In genomic region chr10:84191106-84191505, GRCh38 we compare ENCODE assay signal across 16 cellular contexts. TPM values are rescaled to one million over a fixed set of nuclear protein-coding genes. Genes with fewer than 3 reads are reported as not detected.
DNase-seq lines count a peak whose midpoint lies in the region; ATAC-seq, FAIRE-seq and TF ChIP-seq lines count a peak whose summit lies in the region.
"Had no signal": no experiment of that assay in that cellular context is flagged by ENCODE, and none has a peak within 500 bp of the region (broad histone marks: within the 10 kb centered on the region; RNA-seq: fewer than 3 reads in every experiment).

No MANE protein-coding gene starts in this region.

- H4K91ac ChIP-seq in trophoblast cell (ENCODE audit: low read depth, low read length), result no peak overlapping the region

- TF ChIP-seq CTCF in HepG2 (CRISPR knock-in tag; IDR thresholded peaks at IDR 0.05), result no peak
- no peak for TF ChIP-seq CTCF in right lobe of liver (IDR thresholded peaks at IDR 0.05)
- TF ChIP-seq CTCF in thyroid gland (IDR thresholded peaks at IDR 0.05), result no peak

- H2AFZ ChIP-seq in HepG2 (ENCODE audit: low read length), result no peak overlapping the region
- H2AFZ ChIP-seq in trophoblast cell (ENCODE audit: insufficient read depth, low read length, poor library complexity), result no peak overlapping the region

- intact Hi-C loops in HepG2 (cut with micrococcal nuclease; ENCODE audit: unreplicated experiment), result no loop called here
- intact Hi-C loops in right lobe of liver (cut with DNase I), result no loop called here
- intact Hi-C loops in thyroid gland (cut with DNase I), result no loop called here

- CTCF ChIA-PET in HepG2 (lab: Yijun Ruan, JAX; ENCODE audit: low intra/inter-chr PET ratio, low total read pairs), result no interaction called here

- H3K14ac ChIP-seq in trophoblast cell (ENCODE audit: low read length), result no peak overlapping the region

- H3K79me2 ChIP-seq in HepG2 (ENCODE audit: insufficient read depth, low read length), result no peaks in the 10 kb centered on the region
- no peaks in the 10 kb centered on the region for H3K79me2 ChIP-seq in trophoblast cell (ENCODE audit: control insufficient read depth, insufficient read depth, low read length, poor library complexity)

- no peak overlapping the region for H2BK12ac ChIP-seq in trophoblast cell (ENCODE audit: low read length)

- in situ Hi-C loops in HepG2 (cut with HindIII; ENCODE audit: extremely low pct_ligation_motif_present, low pct_unique_long_range_greater_than_20kb), result no loop called here

- TF ChIP-seq EP300 in HepG2 (IDR thresholded peaks at IDR 0.05; ENCODE audit: low read depth in 2 of 2, low read length in 2 of 2) (no peak), HepG2 (CRISPR knock-in tag; IDR thresholded peaks at IDR 0.05; ENCODE audit: borderline replicate concordance) (no peak)

- H3K9me3 ChIP-seq in HepG2 (ENCODE audit: low read length) (no peaks in the 10 kb centered on the region), right lobe of liver (no peaks in the 10 kb centered on the region), thyroid gland (no peaks in the 10 kb centered on the region), trophoblast cell (ENCODE audit: insufficient read depth, low read depth, low read length) (peaks cover 6% of the 10 kb centered on the region)
- H3K9me3 ChIP-seq: lower lobe of right lung, psoas muscle had no signal

- no peak overlapping the region for H2BK5ac ChIP-seq in trophoblast cell (ENCODE audit: low read depth, low read length, poor library complexity)

- H4K8ac ChIP-seq in trophoblast cell (ENCODE audit: low read depth, low read length), result no peak overlapping the region

- no peaks in the 10 kb centered on the region for H3K4me1 ChIP-seq in HepG2 (ENCODE audit: insufficient read depth, low read length)
- H3K4me1 ChIP-seq in right lobe of liver, result peaks cover 0 to 10% (median 0%) of the 10 kb centered on the region in 4 donors
- H3K4me1 ChIP-seq in thyroid gland, result peaks cover 3 to 15% of the 10 kb centered on the region in 2 donors
- H3K4me1 ChIP-seq in trophoblast cell (ENCODE audit: control insufficient read depth in 1 of 2, insufficient read depth in 2 of 2, low read length in 2 of 2), result peaks cover 3 to 5% of the 10 kb centered on the region in 2 experiments
- H3K4me1 ChIP-seq: psoas muscle had no signal

- no peak for ATAC-seq in HepG2
- no peak for ATAC-seq in right lobe of liver
- ATAC-seq: lower lobe of right lung, psoas muscle had no signal

- no peak for FAIRE-seq in HepG2 (lab: Jason Lieb, UNC)
- FAIRE-seq: frontal cortex, GM18507 had no signal

- no peak for TF ChIP-seq POLR2A in HepG2 (IDR thresholded peaks at IDR 0.05; ENCODE audit: insufficient read depth in 1 of 2, low read depth in 2 of 2, low read length in 2 of 2)
- TF ChIP-seq POLR2A in right lobe of liver (IDR thresholded peaks at IDR 0.05), result no peak
- no peak for TF ChIP-seq POLR2A in thyroid gland (IDR thresholded peaks at IDR 0.05)

- H3K4me2 ChIP-seq in HepG2 (ENCODE audit: low read depth, low read length) (no peak overlapping the region), trophoblast cell (ENCODE audit: low read length) (no peak overlapping the region)

- WGBS in HepG2 (ENCODE audit: low lambda C conversion rate), result 0% methylated on average over 5 of the region's 5 CpGs
- 56% methylated on average over 3 of the region's 5 CpGs for WGBS in right lobe of liver (ENCODE audit: insufficient coverage, low coverage, low lambda C conversion rate, missing lambda C conversion rate)
- 77 to 86% methylated on average over 5 of the region's 5 CpGs for WGBS in thyroid gland, 2 donors
- no CpG with 5 or more reads among the region's 5 CpGs for WGBS in trophoblast cell (ENCODE audit: extremely low coverage, insufficient coverage, insufficient read length)

- H3K27ac ChIP-seq in HepG2 (ENCODE audit: extremely low read length, insufficient read depth, low read length) (no peak overlapping the region), right lobe of liver (no peak overlapping the region), thyroid gland (no peak overlapping the region), trophoblast cell (ENCODE audit: low read depth, low read length) (no peak overlapping the region)
- H3K27ac ChIP-seq: lower lobe of right lung, psoas muscle, WERI-Rb-1 had no signal

- no peak overlapping the region for H4K12ac ChIP-seq in trophoblast cell (ENCODE audit: low read depth, low read length)

- H3K79me1 ChIP-seq in trophoblast cell (ENCODE audit: low read length), result no peaks in the 10 kb centered on the region

- H3K9ac ChIP-seq in HepG2 (ENCODE audit: insufficient read depth, low read depth, low read length) (no peak overlapping the region), trophoblast cell (ENCODE audit: low read length) (no peak overlapping the region)

- no peak overlapping the region for H3K23ac ChIP-seq in trophoblast cell (ENCODE audit: low read length)

- no peak overlapping the region for H3K4me3 ChIP-seq in HepG2 (replicated peaks in 1 of 3; ENCODE audit: insufficient read depth in 1 of 3, low read depth in 2 of 3, low read length in 3 of 3)
- H3K4me3 ChIP-seq in right lobe of liver, result no peak overlapping the region
- no peak overlapping the region for H3K4me3 ChIP-seq in thyroid gland (replicated peaks in 1 of 3)
- H3K4me3 ChIP-seq in trophoblast cell (ENCODE audit: low read depth, low read length), result no peak overlapping the region
- H3K4me3 ChIP-seq: lower lobe of right lung, psoas muscle had no signal

- no peak overlapping the region for H2AK5ac ChIP-seq in trophoblast cell (ENCODE audit: low read length)

- no peak for DNase-seq in HepG2 (ENCODE audit: low spot score)
- DNase-seq in right lobe of liver, result no peak
- DNase-seq in thyroid gland, result no peak
- DNase-seq in trophoblast cell, result no peak
- DNase-seq: HFFc6, lower lobe of right lung, natural killer cell, NCI-H1092 treated with DMSO at 0.1 percent for 48 hours, NCI-H2171, psoas muscle, SW 1271, WERI-Rb-1 had no signal

- TF ChIP-seq RAD21 in HepG2 (CRISPR knock-in tag; IDR thresholded peaks at IDR 0.05), result no peak

- H2BK120ac ChIP-seq in trophoblast cell (ENCODE audit: insufficient read depth, low read length, poor library complexity), result no peak overlapping the region

- no peak overlapping the region for H3K4ac ChIP-seq in trophoblast cell (ENCODE audit: low read depth, low read length)

- H3K27me3 ChIP-seq in HepG2 (ENCODE audit: control insufficient read depth in 1 of 2, insufficient read depth in 2 of 2, low read length in 2 of 2) (peaks cover 9 to 43% of the 10 kb centered on the region in 2 experiments), right lobe of liver (peaks cover 7 to 11% of the 10 kb centered on the region in 2 donors), thyroid gland (no peaks in the 10 kb centered on the region), trophoblast cell (ENCODE audit: insufficient read depth, low read length) (peaks cover 34% of the 10 kb centered on the region)

- H3K36me3 ChIP-seq in HepG2 (replicated peaks in 1 of 2; ENCODE audit: control insufficient read depth in 1 of 2, insufficient read depth in 2 of 2, low read length in 2 of 2), result no peaks in the 10 kb centered on the region
- no peaks in the 10 kb centered on the region for H3K36me3 ChIP-seq in right lobe of liver
- no peaks in the 10 kb centered on the region for H3K36me3 ChIP-seq in thyroid gland
- no peaks in the 10 kb centered on the region for H3K36me3 ChIP-seq in trophoblast cell (ENCODE audit: control insufficient read depth in 1 of 2, insufficient read depth in 2 of 2, low read length in 2 of 2)
- H3K36me3 ChIP-seq: lower lobe of right lung, WERI-Rb-1 had no signal

- H3K18ac ChIP-seq in trophoblast cell (ENCODE audit: low read length), result no peak overlapping the region

- POLR2A ChIA-PET in HepG2 (lab: Yijun Ruan, JAX), result no interaction called here

- no peaks in the 10 kb centered on the region for H4K20me1 ChIP-seq in HepG2 (ENCODE audit: insufficient read depth, low read length)

- no TSS peak for BruUV-seq in HepG2 (replicated peaks; lab: Mats Ljungman, UMichigan)

RNA-seq across cellular contexts. Expression of gene CDHR1, which starts 3.2 kb away (rescaled TPM):
- 0.04 TPM in 1 of 2 replicates, not detected in the other for total RNA-seq in HepG2 (2016; rRNA removed; fragmentation: Illumina TruSeq; extraction: Trizol)
- total RNA-seq in HepG2 (2016; cell fraction: cytosol; rRNA removed; fragmentation: Illumina TruSeq; extraction: Trizol; ENCODE audit: low read depth), result not detected in 2 replicates
- 0.02 TPM in 1 of 2 replicates, not detected in the other for total RNA-seq in HepG2 (2016; cell fraction: insoluble cytoplasmic fraction; rRNA removed; fragmentation: Illumina TruSeq; extraction: Trizol)
- not detected in 2 replicates for total RNA-seq in HepG2 (2016; cell fraction: membrane; rRNA removed; fragmentation: Illumina TruSeq; extraction: Trizol)
- not detected in 2 replicates for total RNA-seq in HepG2 (2016; cell fraction: nucleus; rRNA removed; fragmentation: Illumina TruSeq; extraction: Trizol)
- polyA plus RNA-seq in HepG2 (2011; rRNA removed), result 0.01 and 0.09 TPM in 2 replicates
- polyA plus RNA-seq in HepG2 (2011; cell fraction: cytosol; rRNA removed), result 0.04 TPM in 1 of 2 replicates, not detected in the other
- 0.14 and 0.34 TPM in 2 replicates for polyA plus RNA-seq in HepG2 (2011; cell fraction: nucleus; rRNA removed)
- 0.05 TPM in 1 of 2 replicates, not detected in the other for polyA plus RNA-seq in HepG2 (2012)
- not detected in 2 replicates for polyA plus RNA-seq in HepG2 (2016; cell fraction: cytosol; fragmentation: Illumina TruSeq; extraction: Trizol; ENCODE audit: low read depth)
- not detected in 2 replicates for polyA plus RNA-seq in HepG2 (2016; cell fraction: insoluble cytoplasmic fraction; fragmentation: Illumina TruSeq; extraction: Trizol; ENCODE audit: low read depth)
- not detected in 2 replicates for polyA plus RNA-seq in HepG2 (2016; cell fraction: membrane; fragmentation: Illumina TruSeq; extraction: Trizol; ENCODE audit: low read depth)
- 0.23 TPM in 1 of 2 replicates, not detected in the other for polyA plus RNA-seq in HepG2 (2016; cell fraction: nucleus; fragmentation: Illumina TruSeq; extraction: Trizol; ENCODE audit: insufficient read depth, low read depth)
- polyA minus RNA-seq in HepG2 (2011; rRNA and poly(A)+ RNA removed; ENCODE audit: low replicate concordance), result not detected in 2 replicates
- polyA minus RNA-seq in HepG2 (2011; cell fraction: cytosol; rRNA and poly(A)+ RNA removed), result not detected in 2 replicates
- polyA minus RNA-seq in HepG2 (2011; cell fraction: nucleus; rRNA and poly(A)+ RNA removed), result 0.64 TPM in 1 of 2 replicates, not detected in the other
- under 1 TPM in 5 of 6 experiments, not detected in 1; 0.09 to 0.42 (median 0.19) TPM for total RNA-seq in right lobe of liver
- total RNA-seq in thyroid gland, result under 1 TPM in 1 of 4 donors, not detected in 3; 0.17 TPM
- 0.06 and 0.08 TPM in 2 replicates for polyA plus RNA-seq in trophoblast cell (2013)
- total RNA-seq: HFFc6, RPMI7951 had no signal

RNA-seq across cellular contexts. Expression of gene GPR15LG, which starts 17.5 kb away (rescaled TPM):
- total RNA-seq in HepG2 (2016; rRNA removed; fragmentation: Illumina TruSeq; extraction: Trizol) (not detected in 2 replicates), right lobe of liver (not detected), thyroid gland (not detected)
- not detected in 2 replicates for total RNA-seq in HepG2 (2016; cell fraction: cytosol; rRNA removed; fragmentation: Illumina TruSeq; extraction: Trizol; ENCODE audit: low read depth)
- total RNA-seq in HepG2 (2016; cell fraction: insoluble cytoplasmic fraction; rRNA removed; fragmentation: Illumina TruSeq; extraction: Trizol), result not detected in 2 replicates
- total RNA-seq in HepG2 (2016; cell fraction: membrane; rRNA removed; fragmentation: Illumina TruSeq; extraction: Trizol), result not detected in 2 replicates
- not detected in 2 replicates for total RNA-seq in HepG2 (2016; cell fraction: nucleus; rRNA removed; fragmentation: Illumina TruSeq; extraction: Trizol)
- polyA plus RNA-seq in HepG2 (2011; rRNA removed), result not detected in 2 replicates
- not detected in 2 replicates for polyA plus RNA-seq in HepG2 (2011; cell fraction: cytosol; rRNA removed)
- polyA plus RNA-seq in HepG2 (2011; cell fraction: nucleus; rRNA removed), result not detected in 2 replicates
- not detected in 2 replicates for polyA plus RNA-seq in HepG2 (2012)
- not detected in 2 replicates for polyA plus RNA-seq in HepG2 (2016; cell fraction: cytosol; fragmentation: Illumina TruSeq; extraction: Trizol; ENCODE audit: low read depth)
- polyA plus RNA-seq in HepG2 (2016; cell fraction: insoluble cytoplasmic fraction; fragmentation: Illumina TruSeq; extraction: Trizol; ENCODE audit: low read depth), result not detected in 2 replicates
- not detected in 2 replicates for polyA plus RNA-seq in HepG2 (2016; cell fraction: membrane; fragmentation: Illumina TruSeq; extraction: Trizol; ENCODE audit: low read depth)
- polyA plus RNA-seq in HepG2 (2016; cell fraction: nucleus; fragmentation: Illumina TruSeq; extraction: Trizol; ENCODE audit: insufficient read depth, low read depth), result not detected in 2 replicates
- not detected in 2 replicates for polyA minus RNA-seq in HepG2 (2011; rRNA and poly(A)+ RNA removed; ENCODE audit: low replicate concordance)
- not detected in 2 replicates for polyA minus RNA-seq in HepG2 (2011; cell fraction: cytosol; rRNA and poly(A)+ RNA removed)
- not detected in 2 replicates for polyA minus RNA-seq in HepG2 (2011; cell fraction: nucleus; rRNA and poly(A)+ RNA removed)
- polyA plus RNA-seq in trophoblast cell (2013), result not detected in 2 replicates
- total RNA-seq: chondrocyte, frontal cortex, HFFc6, lower lobe of right lung, natural killer cell, psoas muscle, RPMI7951 had no signal

RNA-seq across cellular contexts. Expression of gene LRIT2, which starts 34.2 kb away (rescaled TPM):
- total RNA-seq in HepG2 (2016; rRNA removed; fragmentation: Illumina TruSeq; extraction: Trizol) (not detected in 2 replicates), right lobe of liver (not detected), thyroid gland (not detected)
- total RNA-seq in HepG2 (2016; cell fraction: cytosol; rRNA removed; fragmentation: Illumina TruSeq; extraction: Trizol; ENCODE audit: low read depth), result not detected in 2 replicates
- total RNA-seq in HepG2 (2016; cell fraction: insoluble cytoplasmic fraction; rRNA removed; fragmentation: Illumina TruSeq; extraction: Trizol), result not detected in 2 replicates
- total RNA-seq in HepG2 (2016; cell fraction: membrane; rRNA removed; fragmentation: Illumina TruSeq; extraction: Trizol), result not detected in 2 replicates
- total RNA-seq in HepG2 (2016; cell fraction: nucleus; rRNA removed; fragmentation: Illumina TruSeq; extraction: Trizol), result not detected in 2 replicates
- polyA plus RNA-seq in HepG2 (2011; rRNA removed), result not detected in 2 replicates
- not detected in 2 replicates for polyA plus RNA-seq in HepG2 (2011; cell fraction: cytosol; rRNA removed)
- not detected in 2 replicates for polyA plus RNA-seq in HepG2 (2011; cell fraction: nucleus; rRNA removed)
- polyA plus RNA-seq in HepG2 (2012), result not detected in 2 replicates
- polyA plus RNA-seq in HepG2 (2016; cell fraction: cytosol; fragmentation: Illumina TruSeq; extraction: Trizol; ENCODE audit: low read depth), result not detected in 2 replicates
- polyA plus RNA-seq in HepG2 (2016; cell fraction: insoluble cytoplasmic fraction; fragmentation: Illumina TruSeq; extraction: Trizol; ENCODE audit: low read depth), result not detected in 2 replicates
- not detected in 2 replicates for polyA plus RNA-seq in HepG2 (2016; cell fraction: membrane; fragmentation: Illumina TruSeq; extraction: Trizol; ENCODE audit: low read depth)
- polyA plus RNA-seq in HepG2 (2016; cell fraction: nucleus; fragmentation: Illumina TruSeq; extraction: Trizol; ENCODE audit: insufficient read depth, low read depth), result not detected in 2 replicates
- polyA minus RNA-seq in HepG2 (2011; rRNA and poly(A)+ RNA removed; ENCODE audit: low replicate concordance), result not detected in 2 replicates
- not detected in 2 replicates for polyA minus RNA-seq in HepG2 (2011; cell fraction: cytosol; rRNA and poly(A)+ RNA removed)
- polyA minus RNA-seq in HepG2 (2011; cell fraction: nucleus; rRNA and poly(A)+ RNA removed), result not detected in 2 replicates
- polyA plus RNA-seq in trophoblast cell (2013), result not detected in 2 replicates
- total RNA-seq: chondrocyte, frontal cortex, HFFc6, lower lobe of right lung, natural killer cell, psoas muscle, RPMI7951 had no signal
- polyA plus RNA-seq: psoas muscle had no signal

RNA-seq across cellular contexts. Expression of gene LRIT1, which starts 50.2 kb away (rescaled TPM):
- total RNA-seq in HepG2 (2016; rRNA removed; fragmentation: Illumina TruSeq; extraction: Trizol) (not detected in 2 replicates), right lobe of liver (not detected), thyroid gland (not detected)
- not detected in 2 replicates for total RNA-seq in HepG2 (2016; cell fraction: cytosol; rRNA removed; fragmentation: Illumina TruSeq; extraction: Trizol; ENCODE audit: low read depth)
- not detected in 2 replicates for total RNA-seq in HepG2 (2016; cell fraction: insoluble cytoplasmic fraction; rRNA removed; fragmentation: Illumina TruSeq; extraction: Trizol)
- total RNA-seq in HepG2 (2016; cell fraction: membrane; rRNA removed; fragmentation: Illumina TruSeq; extraction: Trizol), result not detected in 2 replicates
- total RNA-seq in HepG2 (2016; cell fraction: nucleus; rRNA removed; fragmentation: Illumina TruSeq; extraction: Trizol), result not detected in 2 replicates
- polyA plus RNA-seq in HepG2 (2011; rRNA removed), result not detected in 2 replicates
- polyA plus RNA-seq in HepG2 (2011; cell fraction: cytosol; rRNA removed), result not detected in 2 replicates
- not detected in 2 replicates for polyA plus RNA-seq in HepG2 (2011; cell fraction: nucleus; rRNA removed)
- not detected in 2 replicates for polyA plus RNA-seq in HepG2 (2012)
- not detected in 2 replicates for polyA plus RNA-seq in HepG2 (2016; cell fraction: cytosol; fragmentation: Illumina TruSeq; extraction: Trizol; ENCODE audit: low read depth)
- polyA plus RNA-seq in HepG2 (2016; cell fraction: insoluble cytoplasmic fraction; fragmentation: Illumina TruSeq; extraction: Trizol; ENCODE audit: low read depth), result not detected in 2 replicates
- not detected in 2 replicates for polyA plus RNA-seq in HepG2 (2016; cell fraction: membrane; fragmentation: Illumina TruSeq; extraction: Trizol; ENCODE audit: low read depth)
- not detected in 2 replicates for polyA plus RNA-seq in HepG2 (2016; cell fraction: nucleus; fragmentation: Illumina TruSeq; extraction: Trizol; ENCODE audit: insufficient read depth, low read depth)
- polyA minus RNA-seq in HepG2 (2011; rRNA and poly(A)+ RNA removed; ENCODE audit: low replicate concordance), result not detected in 2 replicates
- not detected in 2 replicates for polyA minus RNA-seq in HepG2 (2011; cell fraction: cytosol; rRNA and poly(A)+ RNA removed)
- polyA minus RNA-seq in HepG2 (2011; cell fraction: nucleus; rRNA and poly(A)+ RNA removed), result not detected in 2 replicates
- not detected in 2 replicates for polyA plus RNA-seq in trophoblast cell (2013)
- total RNA-seq: chondrocyte, frontal cortex, HFFc6, lower lobe of right lung, natural killer cell, psoas muscle, RPMI7951 had no signal
- polyA plus RNA-seq: psoas muscle had no signal

RNA-seq across cellular contexts. Expression of gene GHITM, which starts 51.8 kb away (rescaled TPM):
- total RNA-seq in HepG2 (2016; rRNA removed; fragmentation: Illumina TruSeq; extraction: Trizol) (212 and 345 TPM in 2 replicates), right lobe of liver (100 to 1,000 TPM; 133 to 231 (median 166) TPM), thyroid gland (100 to 1,000 TPM; 165 to 251 (median 202) TPM)
- total RNA-seq in HepG2 (2016; cell fraction: cytosol; rRNA removed; fragmentation: Illumina TruSeq; extraction: Trizol; ENCODE audit: low read depth), result 30.2 and 31.6 TPM in 2 replicates
- 217 and 359 TPM in 2 replicates for total RNA-seq in HepG2 (2016; cell fraction: insoluble cytoplasmic fraction; rRNA removed; fragmentation: Illumina TruSeq; extraction: Trizol)
- 71.3 and 73.2 TPM in 2 replicates for total RNA-seq in HepG2 (2016; cell fraction: membrane; rRNA removed; fragmentation: Illumina TruSeq; extraction: Trizol)
- total RNA-seq in HepG2 (2016; cell fraction: nucleus; rRNA removed; fragmentation: Illumina TruSeq; extraction: Trizol), result 76.0 and 76.6 TPM in 2 replicates
- polyA plus RNA-seq in HepG2 (2011; rRNA removed), result 145 and 163 TPM in 2 replicates
- polyA plus RNA-seq in HepG2 (2011; cell fraction: cytosol; rRNA removed), result 120 and 156 TPM in 2 replicates
- polyA plus RNA-seq in HepG2 (2011; cell fraction: nucleus; rRNA removed), result 20.6 and 30.6 TPM in 2 replicates
- polyA plus RNA-seq in HepG2 (2012), result 147 and 173 TPM in 2 replicates
- polyA plus RNA-seq in HepG2 (2016; cell fraction: cytosol; fragmentation: Illumina TruSeq; extraction: Trizol; ENCODE audit: low read depth), result 26.7 and 30.1 TPM in 2 replicates
- polyA plus RNA-seq in HepG2 (2016; cell fraction: insoluble cytoplasmic fraction; fragmentation: Illumina TruSeq; extraction: Trizol; ENCODE audit: low read depth), result 287 and 340 TPM in 2 replicates
- polyA plus RNA-seq in HepG2 (2016; cell fraction: membrane; fragmentation: Illumina TruSeq; extraction: Trizol; ENCODE audit: low read depth), result 47.9 and 49.3 TPM in 2 replicates
- 94.0 TPM in 2 replicates for polyA plus RNA-seq in HepG2 (2016; cell fraction: nucleus; fragmentation: Illumina TruSeq; extraction: Trizol; ENCODE audit: insufficient read depth, low read depth)
- 155 and 222 TPM in 2 replicates for polyA minus RNA-seq in HepG2 (2011; rRNA and poly(A)+ RNA removed; ENCODE audit: low replicate concordance)
- 64.6 and 69.6 TPM in 2 replicates for polyA minus RNA-seq in HepG2 (2011; cell fraction: cytosol; rRNA and poly(A)+ RNA removed)
- polyA minus RNA-seq in HepG2 (2011; cell fraction: nucleus; rRNA and poly(A)+ RNA removed), result 31.3 and 40.3 TPM in 2 replicates
- polyA plus RNA-seq in trophoblast cell (2013), result 72.0 and 73.8 TPM in 2 replicates
